ENCODE assay signal across 22 cellular contexts in the genomic region with DNA sequence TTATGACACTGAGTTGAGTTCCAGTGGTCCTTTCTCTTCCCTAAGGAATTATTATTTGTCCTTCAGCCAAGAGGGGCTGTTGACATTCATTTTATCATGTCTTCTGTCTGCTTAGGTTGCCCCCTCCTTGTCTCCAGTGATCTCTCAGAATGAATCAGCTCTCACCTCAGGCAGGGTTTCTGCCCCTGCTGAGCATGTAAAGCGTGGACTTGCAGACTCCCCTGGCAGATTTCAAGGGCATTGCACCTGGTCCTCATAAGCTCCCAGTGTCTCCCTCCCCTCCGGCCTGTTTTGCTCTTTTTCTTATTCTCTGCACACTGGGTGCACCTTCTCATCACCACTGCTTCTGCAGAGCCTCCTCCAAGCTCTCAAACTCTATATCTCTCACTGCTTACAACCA.
DNase-seq lines count a peak whose midpoint lies in the region; ATAC-seq and TF ChIP-seq lines count a peak whose summit lies in the region.
"Had no signal": no experiment of that assay in that cellular context is flagged by ENCODE, and none has a peak within 500 bp of the region (broad histone marks: within the 10 kb centered on the region; RNA-seq: fewer than 3 reads in every experiment).

No MANE protein-coding gene starts in this region.

- H3K27ac Mint-ChIP-seq in neural progenitor cell, result no peak overlapping the region
- H3K27ac Mint-ChIP-seq: CD8-positive, alpha-beta T cell; IgD-negative memory B cell had no signal

- H3K27me3 ChIP-seq in foreskin keratinocyte, result peaks cover 43% of the 10 kb centered on the region
- no peaks in the 10 kb centered on the region for H3K27me3 ChIP-seq in neural progenitor cell
- H3K27me3 ChIP-seq: BLaER1 had no signal

- peaks cover 39% of the 10 kb centered on the region for H3K4me1 Mint-ChIP-seq in neural progenitor cell
- H3K4me1 Mint-ChIP-seq: IgD-negative memory B cell had no signal

- TF ChIP-seq CTCF in foreskin keratinocyte (conservative IDR thresholded peaks at IDR 0.05) (peak; percentile 9), neural progenitor cell (IDR thresholded peaks at IDR 0.05) (no peak)

- ATAC-seq in foreskin keratinocyte, result no peak
- ATAC-seq: CD8-positive, alpha-beta T cell; GM12878 had no signal

- no peak overlapping the region for H3K4me2 ChIP-seq in neural progenitor cell
- H3K4me2 ChIP-seq: BLaER1 had no signal

- no peaks in the 10 kb centered on the region for H4K20me1 ChIP-seq in neural progenitor cell (ENCODE audit: low read depth)
- H4K20me1 ChIP-seq: BLaER1 had no signal

- H3K9me3 ChIP-seq in neural progenitor cell (ENCODE audit: low read depth), result no peaks in the 10 kb centered on the region
- H3K9me3 ChIP-seq: BLaER1 had no signal

- H3K79me2 ChIP-seq in neural progenitor cell (ENCODE audit: low read depth), result no peaks in the 10 kb centered on the region

- peak overlapping the region; percentile 8 for H3K4me3 Mint-ChIP-seq in neural progenitor cell
- H3K4me3 Mint-ChIP-seq: CD8-positive, alpha-beta T cell; IgD-negative memory B cell had no signal

- H2AFZ ChIP-seq in neural progenitor cell (replicated peaks), result no peak overlapping the region

- no peaks in the 10 kb centered on the region for H3K27me3 Mint-ChIP-seq in neural progenitor cell (ENCODE audit: insufficient read depth, low read depth)

- no peaks in the 10 kb centered on the region for H3F3A ChIP-seq in neural progenitor cell (ENCODE audit: low read depth)

- H3K4me1 ChIP-seq in foreskin keratinocyte (no peaks in the 10 kb centered on the region), neural progenitor cell (peaks cover 2% of the 10 kb centered on the region)

- H3K9ac ChIP-seq in neural progenitor cell, result no peak overlapping the region
- H3K9ac ChIP-seq: BLaER1 had no signal

- DNase-seq in NCI-H82 (lab: John Stamatoyannopoulos, UW), result peak; percentile 40
- no peak for DNase-seq in NCI-H82 treated with DMSO at 0.1 percent for 48 hours (lab: John Stamatoyannopoulos, UW; ENCODE audit: unreplicated experiment)
- DNase-seq in RPMI7951 (ENCODE audit: low read depth), result peak; percentile 45
- no peak for DNase-seq in foreskin keratinocyte
- no peak for DNase-seq in neural progenitor cell (ENCODE audit: low spot score)
- no peak for DNase-seq in T1000 (lab: John Stamatoyannopoulos, UW)
- no peak for DNase-seq in NK-92 (lab: John Stamatoyannopoulos, UW; ENCODE audit: unreplicated experiment)
- DNase-seq in NCI-H446 treated with DMSO at 0.1 percent for 48 hours (lab: John Stamatoyannopoulos, UW), result no peak
- DNase-seq: CD8-positive, alpha-beta T cell; DND-41; GDM1; GOT3; Kasumi-1; NCI-H187; NCI-H2171; NCI-H446; RPMI8226; SIG-M5; SW 1271 had no signal

- no peaks in the 10 kb centered on the region for H3K36me3 Mint-ChIP-seq in neural progenitor cell
- H3K36me3 Mint-ChIP-seq: CD8-positive, alpha-beta T cell; IgD-negative memory B cell had no signal

- no peak overlapping the region for H3K27ac ChIP-seq in foreskin keratinocyte
- no peak overlapping the region for H3K27ac ChIP-seq in neural progenitor cell
- H3K27ac ChIP-seq: BLaER1 had no signal

- H3K9me3 Mint-ChIP-seq in neural progenitor cell, result no peaks in the 10 kb centered on the region
- H3K9me3 Mint-ChIP-seq: CD8-positive, alpha-beta T cell had no signal

- no peak overlapping the region for H3K4me3 ChIP-seq in neural progenitor cell
- H3K4me3 ChIP-seq: BLaER1, GM12878 had no signal

- no peaks in the 10 kb centered on the region for H3K36me3 ChIP-seq in neural progenitor cell
- H3K36me3 ChIP-seq: BLaER1 had no signal

Comparison
In these comparisons a context has a peak if more than half of its experiments do, and no peak if none do; other contexts are left out.
1. DNase-seq: peak in NCI-H82 (single experiment) and RPMI7951 (single experiment); none in NCI-H82 treated with DMSO at 0.1 percent for 48 hours (single experiment), foreskin keratinocyte (0 of 2), neural progenitor cell (single experiment), T1000 (single experiment), NK-92 (single experiment) and NCI-H446 treated with DMSO at 0.1 percent for 48 hours (single experiment).